ENCODE assay signal across 9 cellular contexts in the genomic region with DNA sequence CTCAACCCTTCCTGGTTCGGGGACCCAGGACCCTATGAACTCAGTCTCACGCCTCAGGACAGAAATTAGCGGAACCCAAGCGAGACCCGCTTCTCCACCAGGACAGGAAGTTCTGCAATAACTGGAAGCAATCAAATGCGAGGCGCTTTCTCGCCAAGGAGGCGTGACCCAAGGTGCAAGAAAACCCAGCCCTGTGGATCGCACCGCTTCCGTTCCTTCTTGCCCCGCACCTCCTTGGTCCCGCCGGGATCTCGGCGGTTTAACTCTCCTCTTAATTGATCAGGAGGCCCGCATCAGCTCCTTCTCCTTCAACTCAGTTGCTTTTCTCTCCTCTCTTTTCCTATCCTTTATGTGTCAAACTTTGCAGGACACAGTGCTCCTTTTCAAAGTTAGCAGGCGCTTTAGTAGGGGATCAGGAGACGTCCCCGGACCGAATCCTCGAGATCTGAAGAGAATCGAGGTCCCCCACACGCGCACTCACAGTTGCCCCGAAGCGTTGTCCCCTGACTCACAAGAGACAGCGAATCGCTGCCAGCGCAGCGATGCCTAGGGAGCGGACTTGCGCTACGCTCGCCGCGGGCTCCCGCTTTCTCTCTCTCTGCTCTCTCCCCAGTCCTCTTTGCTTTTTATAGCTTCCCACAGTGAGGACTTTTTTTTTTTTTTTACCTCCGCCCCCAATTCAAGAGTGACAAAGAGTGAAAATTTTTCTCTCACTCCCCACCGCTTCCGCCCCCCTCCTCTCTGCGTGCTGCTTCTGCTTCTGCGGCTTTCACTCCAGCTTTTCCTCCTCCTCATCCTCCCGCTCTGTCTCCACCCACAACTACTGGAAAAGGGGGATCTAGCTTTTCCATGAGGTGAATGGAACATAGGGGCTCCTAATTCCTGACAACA. TPM values are rescaled to one million over a fixed set of nuclear protein-coding genes. Genes with fewer than 3 reads are reported as not detected.
DNase-seq lines count a peak whose midpoint lies in the region; ATAC-seq and TF ChIP-seq lines count a peak whose summit lies in the region.
"Had no signal": no experiment of that assay in that cellular context is flagged by ENCODE, and none has a peak within 500 bp of the region (broad histone marks: within the 10 kb centered on the region; RNA-seq: fewer than 3 reads in every experiment).

A gene with protein sequence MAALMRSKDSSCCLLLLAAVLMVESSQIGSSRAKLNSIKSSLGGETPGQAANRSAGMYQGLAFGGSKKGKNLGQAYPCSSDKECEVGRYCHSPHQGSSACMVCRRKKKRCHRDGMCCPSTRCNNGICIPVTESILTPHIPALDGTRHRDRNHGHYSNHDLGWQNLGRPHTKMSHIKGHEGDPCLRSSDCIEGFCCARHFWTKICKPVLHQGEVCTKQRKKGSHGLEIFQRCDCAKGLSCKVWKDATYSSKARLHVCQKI (minus strand): TSS at position 603 of the 891 bp plus-strand sequence. CDS start 722 bp downstream, outside the sequence.

- no peaks in the 10 kb centered on the region for H3K36me3 Mint-ChIP-seq in activated CD4-positive, alpha-beta T cell treated with anti-CD3 and anti-CD28 coated beads, Interleukin-2, amount 10 ng/mL, durations not matched to agents 24 days and 14 days (ENCODE audit: low read depth)
- H3K36me3 Mint-ChIP-seq in endodermal cell (ENCODE audit: low read depth) = no peaks in the 10 kb centered on the region
- H3K36me3 Mint-ChIP-seq in naive thymus-derived CD8-positive, alpha-beta T cell = peaks cover 0 to 2% (median 0%) of the 10 kb centered on the region in 3 donors

- H3K4me3 ChIP-seq in endodermal cell (ENCODE audit: low read length) = peak within 1 kb of the TSS; percentile 80

- no peak for ATAC-seq in naive thymus-derived CD8-positive, alpha-beta T cell
- ATAC-seq in HG02610 (IDR thresholded peaks at IDR 0.05; ENCODE audit: unreplicated experiment) = no peak

- DNase-seq in activated CD4-positive, alpha-beta T cell treated with anti-CD3 and anti-CD28 coated beads, Interleukin-2, amount 10 ng/mL, durations not matched to agents 24 days and 14 days = peak; percentile 58
- DNase-seq in activated CD4-positive, alpha-beta T cell treated with anti-CD3 and anti-CD28 coated beads for 4 hours = no peak
- DNase-seq in SIG-M5 treated with dmso at 0.1 percent for 504 hours (lab: John Stamatoyannopoulos, UW; ENCODE audit: unreplicated experiment) = peak; percentile 66
- peak; percentile 67 for DNase-seq in endodermal cell
- no peak for DNase-seq in naive thymus-derived CD8-positive, alpha-beta T cell
- DNase-seq in NCI-H187 treated with DMSO at 0.1 percent for 48 hours (lab: John Stamatoyannopoulos, UW) = no peak
- DNase-seq in DMS79 (lab: John Stamatoyannopoulos, UW) = no peak
- DNase-seq: DND-41 had no signal

- peak within 1 kb of the TSS; percentile 84 for H3K4me3 Mint-ChIP-seq in activated CD4-positive, alpha-beta T cell treated with anti-CD3 and anti-CD28 coated beads, Interleukin-2, amount 10 ng/mL, durations not matched to agents 24 days and 14 days
- peak within 1 kb of the TSS; percentile 51 for H3K4me3 Mint-ChIP-seq in endodermal cell
- peak within 1 kb of the TSS; percentile 60 to 80 (median 72) for H3K4me3 Mint-ChIP-seq in naive thymus-derived CD8-positive, alpha-beta T cell

- peaks cover 61% of the 10 kb centered on the region for H3K27me3 Mint-ChIP-seq in activated CD4-positive, alpha-beta T cell treated with anti-CD3 and anti-CD28 coated beads, Interleukin-2, amount 10 ng/mL, durations not matched to agents 24 days and 14 days
- peaks cover 86% of the 10 kb centered on the region for H3K27me3 Mint-ChIP-seq in endodermal cell (ENCODE audit: insufficient read depth)
- H3K27me3 Mint-ChIP-seq in naive thymus-derived CD8-positive, alpha-beta T cell = peaks cover 46 to 82% (median 52%) of the 10 kb centered on the region in 5 donors

- intact Hi-C loops in activated CD4-positive, alpha-beta T cell treated with anti-CD3 and anti-CD28 coated beads, Interleukin-2, amount 10 ng/mL, durations not matched to agents 24 days and 14 days (cut with micrococcal nuclease) = no loop called here

- H3K4me1 ChIP-seq in endodermal cell (ENCODE audit: control insufficient read depth, insufficient read depth, low read length) = no peaks in the 10 kb centered on the region

- no peak for TF ChIP-seq CTCF in endodermal cell (conservative IDR thresholded peaks at IDR 0.05)

- H3K9me3 Mint-ChIP-seq in activated CD4-positive, alpha-beta T cell treated with anti-CD3 and anti-CD28 coated beads, Interleukin-2, amount 10 ng/mL, durations not matched to agents 24 days and 14 days = peaks cover 6% of the 10 kb centered on the region
- H3K9me3 Mint-ChIP-seq in endodermal cell = no peaks in the 10 kb centered on the region
- peaks cover 0 to 7% (median 0%) of the 10 kb centered on the region in 9 donors for H3K9me3 Mint-ChIP-seq in naive thymus-derived CD8-positive, alpha-beta T cell

- POLR2A ChIA-PET in naive thymus-derived CD8-positive, alpha-beta T cell (lab: Charles Lee) = no interaction called here

- no peaks in the 10 kb centered on the region for H3K36me3 ChIP-seq in endodermal cell (ENCODE audit: control insufficient read depth, insufficient read depth, low read length)

- H3K27ac Mint-ChIP-seq in activated CD4-positive, alpha-beta T cell treated with anti-CD3 and anti-CD28 coated beads, Interleukin-2, amount 10 ng/mL, durations not matched to agents 24 days and 14 days = peak within 1 kb of the TSS; percentile 62
- no peak within 1 kb of the TSS for H3K27ac Mint-ChIP-seq in endodermal cell
- peak within 1 kb of the TSS in 1 of 10 donors; percentile 18 for H3K27ac Mint-ChIP-seq in naive thymus-derived CD8-positive, alpha-beta T cell

- no peak within 1 kb of the TSS for H3K9ac ChIP-seq in endodermal cell (ENCODE audit: extremely low read depth, low read length, poor library complexity, severe bottlenecking)

- no peaks in the 10 kb centered on the region for H3K9me3 ChIP-seq in endodermal cell (ENCODE audit: control insufficient read depth, low read length)

- H3K4me1 Mint-ChIP-seq in activated CD4-positive, alpha-beta T cell treated with anti-CD3 and anti-CD28 coated beads, Interleukin-2, amount 10 ng/mL, durations not matched to agents 24 days and 14 days = peaks cover 23% of the 10 kb centered on the region
- peaks cover 24% of the 10 kb centered on the region for H3K4me1 Mint-ChIP-seq in endodermal cell
- H3K4me1 Mint-ChIP-seq in naive thymus-derived CD8-positive, alpha-beta T cell = peaks cover 15 to 37% (median 21%) of the 10 kb centered on the region in 4 donors

- H3K27me3 ChIP-seq in endodermal cell (ENCODE audit: control insufficient read depth, insufficient read depth, low read length, poor library complexity, severe bottlenecking) = peaks cover 72% of the 10 kb centered on the region

- H3K27ac ChIP-seq in endodermal cell (ENCODE audit: low read depth, low read length) = no peak within 1 kb of the TSS

- 0 to 1% methylated on average over 25 to 45 of the region's 45 CpGs for WGBS in endodermal cell (ENCODE audit: insufficient coverage in 1 of 2, insufficient read length in 1 of 2), 2 experiments

RNA-seq across cellular contexts. Expression of the gene that starts here (rescaled TPM):
- total RNA-seq in activated CD4-positive, alpha-beta T cell treated with anti-CD3 and anti-CD28 coated beads, Interleukin-2, amount 10 ng/mL, durations not matched to agents 24 days and 14 days = not detected in 2 replicates
- total RNA-seq in endodermal cell = not detected
- polyA plus RNA-seq in endodermal cell (2013, experiment 1 of 2) = 2.7 TPM
- polyA plus RNA-seq in endodermal cell (2013, experiment 2 of 2) = 3.8 TPM
- total RNA-seq in naive thymus-derived CD8-positive, alpha-beta T cell = not detected
- not detected for polyA plus RNA-seq in naive thymus-derived CD8-positive, alpha-beta T cell

Comparison
In these comparisons a context has a peak if more than half of its experiments do, and no peak if none do; other contexts are left out.
1. Peak in DNase-seq in activated CD4-positive, alpha-beta T cell treated with anti-CD3 and anti-CD28 coated beads, Interleukin-2, amount 10 ng/mL, durations not matched to agents 24 days and 14 days; RNA of the gene not detected or under 1 TPM.
2. DNase-seq: peak in SIG-M5 treated with dmso at 0.1 percent for 504 hours (single experiment) and endodermal cell (single experiment); none in activated CD4-positive, alpha-beta T cell treated with anti-CD3 and anti-CD28 coated beads for 4 hours (0 of 2), naive thymus-derived CD8-positive, alpha-beta T cell (0 of 10), NCI-H187 treated with DMSO at 0.1 percent for 48 hours (single experiment) and DMS79 (single experiment).
3. Peak in every context shown above with its lines, with median percentiles within 50 percentile points of each other: H3K4me3 Mint-ChIP-seq.